27 cellular contexts compared by ENCODE assay signal in genomic region chr21:35201288-35201687, GRCh38.
"Had no signal": no experiment of that assay in that cellular context is flagged by ENCODE, and none has a peak within 500 bp of the region (broad histone marks: within the 10 kb centered on the region; RNA-seq: fewer than 3 reads in every experiment).

No MANE protein-coding gene starts in this region.

- H3K36me3 ChIP-seq: esophagus muscularis mucosa, gastroesophageal sphincter, heart left ventricle, neural progenitor cell, ovary, sigmoid colon, spleen, tibial artery had no signal

- H3K4me1 ChIP-seq: neural progenitor cell had no signal

- H3K9me3 Mint-ChIP-seq: memory B cell; stimulated activated memory B cell treated with anti-CD40 and anti-IgM and Interleukin-4, amounts not matched to agents 10 μg/mL and 1 μg/mL and 100 μg/mL, for 72 hours had no signal

- H3K4me2 ChIP-seq: hepatocyte, neural progenitor cell had no signal

- H3K27ac ChIP-seq: esophagus muscularis mucosa, foreskin keratinocyte, gastroesophageal sphincter, hepatocyte, neural progenitor cell, ovary, spleen, testis, tibial artery had no signal

- H3K27ac Mint-ChIP-seq: memory B cell; nephron; neural progenitor cell; stimulated activated memory B cell treated with anti-CD40 and anti-IgM and Interleukin-4, amounts not matched to agents 10 μg/mL and 1 μg/mL and 100 μg/mL, for 72 hours; type B pancreatic cell had no signal

- H3K4me3 ChIP-seq: esophagus muscularis mucosa, gastroesophageal sphincter, heart left ventricle, hepatocyte, lung, neural progenitor cell, ovary, psoas muscle, sigmoid colon, spleen, testis, tibial artery had no signal

- H3K79me2 ChIP-seq: hepatocyte had no signal

- H3K4me3 Mint-ChIP-seq: memory B cell; nephron; neural progenitor cell; stimulated activated memory B cell treated with anti-CD40 and anti-IgM and Interleukin-4, amounts not matched to agents 10 μg/mL and 1 μg/mL and 100 μg/mL, for 72 hours; type B pancreatic cell had no signal

- H2AFZ ChIP-seq: hepatocyte, neural progenitor cell had no signal

- H3K36me3 Mint-ChIP-seq: memory B cell; neural progenitor cell; stimulated activated memory B cell treated with anti-CD40 and anti-IgM and Interleukin-4, amounts not matched to agents 10 μg/mL and 1 μg/mL and 100 μg/mL, for 72 hours; type B pancreatic cell had no signal

- H3K9ac ChIP-seq: neural progenitor cell had no signal

- H3K9me3 ChIP-seq: esophagus muscularis mucosa, gastroesophageal sphincter, heart left ventricle, ovary, psoas muscle, sigmoid colon, spleen, testis, tibial artery had no signal

- DNase-seq: dermis blood vessel endothelial cell; effector memory CD4-positive, alpha-beta T cell; foreskin keratinocyte; heart left ventricle; kidney; nucleus accumbens; ovary; posterior cingulate gyrus; psoas muscle; right cardiac atrium; sigmoid colon; spleen; stimulated activated CD4-positive, alpha-beta T cell treated with anti-CD3 and anti-CD28 coated beads, Interleukin-4, amount 100 ng/mL, for 4 hours; stimulated activated naive CD8-positive, alpha-beta T cell treated with anti-CD3 and anti-CD28 coated beads, Interleukin-15, Interleukin-2, amounts not matched to agents 100 U/mL and 50 U/mL, for 24 hours; substantia nigra; testis; tibial artery had no signal

- ATAC-seq: foreskin keratinocyte; gastroesophageal sphincter; heart left ventricle; left lobe of liver; psoas muscle; right cardiac atrium; stimulated activated memory B cell treated with anti-CD40 and anti-IgM and Interleukin-4, amounts not matched to agents 10 μg/mL and 1 μg/mL and 100 μg/mL, for 72 hours; stimulated activated naive CD8-positive, alpha-beta T cell treated with anti-CD3 and anti-CD28 coated beads, Interleukin-15, Interleukin-2, amounts not matched to agents 100 U/mL and 50 U/mL, for 24 hours had no signal

- H3K27me3 ChIP-seq: foreskin keratinocyte, gastroesophageal sphincter, heart left ventricle, hepatocyte, neural progenitor cell, ovary, sigmoid colon, spleen, testis, tibial artery had no signal

- H3K27me3 Mint-ChIP-seq: stimulated activated memory B cell treated with anti-CD40 and anti-IgM and Interleukin-4, amounts not matched to agents 10 μg/mL and 1 μg/mL and 100 μg/mL, for 72 hours had no signal
